In the genomic region with DNA sequence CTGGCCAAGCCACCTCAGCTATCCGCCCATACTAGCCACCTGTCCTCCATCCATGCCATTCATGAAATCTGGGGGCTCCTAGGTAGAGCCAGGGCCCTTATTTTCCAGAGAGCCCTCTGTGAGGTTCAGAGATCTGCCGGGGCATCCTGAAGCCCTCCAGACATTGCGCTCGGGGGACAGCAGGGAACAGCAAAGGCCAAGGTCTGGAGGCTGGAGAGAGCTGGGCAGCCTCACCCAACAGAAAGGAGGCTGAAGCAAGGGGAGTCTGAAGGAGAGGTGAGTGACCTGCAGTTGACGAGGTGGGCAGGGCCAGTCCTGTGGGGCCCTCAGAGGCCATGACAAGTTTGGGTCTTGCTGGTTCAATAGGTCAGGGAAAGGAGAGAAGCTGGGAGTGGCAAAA, we compare ENCODE assay signal across 18 cellular contexts. TPM values are rescaled to one million over a fixed set of nuclear protein-coding genes. Genes with fewer than 3 reads are reported as not detected.
DNase-seq lines count a peak whose midpoint lies in the region; ATAC-seq and TF ChIP-seq lines count a peak whose summit lies in the region.
"Had no signal": no experiment of that assay in that cellular context is flagged by ENCODE, and none has a peak within 500 bp of the region (broad histone marks: within the 10 kb centered on the region; RNA-seq: fewer than 3 reads in every experiment).

No MANE protein-coding gene starts in this region.

- intact Hi-C loops in left ventricle myocardium inferior (cut with micrococcal nuclease), result no loop called here
- intact Hi-C loops in Right ventricle myocardium inferior (cut with DNase I), result no loop called here
- intact Hi-C loops in psoas muscle (cut with DNase I), result no loop called here
- intact Hi-C loops in aorta (cut with DNase I), result loop anchor here (5.0 to 10.0 kb wide), 4 partner anchors 33 to 275 kb away; no protein-coding TSS in a partner anchor

- DNase-seq in left ventricle myocardium inferior, result no peak
- DNase-seq in Right ventricle myocardium inferior (ENCODE audit: missing footprints), result no peak
- no peak for DNase-seq in hepatocyte (ENCODE audit: low spot score)
- no peak for DNase-seq in psoas muscle
- no peak for DNase-seq in aorta
- no peak for DNase-seq in chondrocyte (ENCODE audit: low spot score)
- DNase-seq: Caco-2, H9, Karpas-422, MM.1S, NCI-H1105, NCI-H187, NCI-H446, NCI-H748 treated with DMSO at 0.1 percent for 48 hours had no signal

- H3K4me2 ChIP-seq in hepatocyte, result no peak overlapping the region
- H3K4me2 ChIP-seq: A549 had no signal

- H2AFZ ChIP-seq in hepatocyte, result no peak overlapping the region

- H3K79me2 ChIP-seq in hepatocyte, result no peaks in the 10 kb centered on the region

- no peaks in the 10 kb centered on the region for H3K36me3 ChIP-seq in left ventricle myocardium inferior
- no peaks in the 10 kb centered on the region for H3K36me3 ChIP-seq in hepatocyte (replicated peaks; ENCODE audit: insufficient read depth, low read depth)
- H3K36me3 ChIP-seq in psoas muscle (ENCODE audit: insufficient read depth in 1 of 2, low read depth in 1 of 2), result no peaks in the 10 kb centered on the region
- no peaks in the 10 kb centered on the region for H3K36me3 ChIP-seq in aorta (ENCODE audit: control insufficient read depth in 1 of 2, insufficient read depth in 2 of 2, low read length in 1 of 2)

- H3K4me1 ChIP-seq in left ventricle myocardium inferior (peaks cover 46% of the 10 kb centered on the region), hepatocyte (ENCODE audit: insufficient read depth) (peaks cover 9% of the 10 kb centered on the region), psoas muscle (peaks cover 39% of the 10 kb centered on the region), aorta (ENCODE audit: control insufficient read depth in 1 of 2, insufficient read depth in 2 of 2, low read length in 2 of 2) (peaks cover 0 to 2% of the 10 kb centered on the region in 2 donors)
- H3K4me1 ChIP-seq: Caco-2 had no signal

- peaks cover 29% of the 10 kb centered on the region for H3K4me1 Mint-ChIP-seq in chondrocyte (ENCODE audit: low read depth)

- H3K4me3 Mint-ChIP-seq in chondrocyte (ENCODE audit: unreplicated experiment), result no peak overlapping the region
- H3K4me3 Mint-ChIP-seq: H9 had no signal

- H4K20me1 ChIP-seq in hepatocyte (ENCODE audit: insufficient read depth, poor library complexity, severe bottlenecking), result no peaks in the 10 kb centered on the region

- H3K27me3 ChIP-seq in left ventricle myocardium inferior (ENCODE audit: low read depth) (peaks cover 34% of the 10 kb centered on the region), hepatocyte (no peaks in the 10 kb centered on the region), psoas muscle (ENCODE audit: insufficient read depth in 3 of 3, low read length in 2 of 3) (no peaks in the 10 kb centered on the region), aorta (ENCODE audit: control insufficient read depth in 1 of 2, insufficient read depth in 2 of 2, low read length in 1 of 2) (no peaks in the 10 kb centered on the region)

- no peak overlapping the region for H3K27ac Mint-ChIP-seq in chondrocyte (ENCODE audit: unreplicated experiment)

- WGBS in hepatocyte (ENCODE audit: low lambda C conversion rate, missing lambda C conversion rate), result 100% methylated on average over 5 of the region's 5 CpGs
- 90 to 94% (median 92%) methylated on average over 5 of the region's 5 CpGs for WGBS in psoas muscle, 3 donors
- WGBS in aorta, 2 donors, result 95% methylated on average over 5 of the region's 5 CpGs

- H3K27me3 Mint-ChIP-seq in chondrocyte (ENCODE audit: low read depth), result peaks cover 2% of the 10 kb centered on the region

- H3K4me3 ChIP-seq in left ventricle myocardium inferior (no peak overlapping the region), hepatocyte (no peak overlapping the region), psoas muscle (no peak overlapping the region), aorta (ENCODE audit: low read length in 2 of 2) (no peak overlapping the region)
- H3K4me3 ChIP-seq: A549, GM12878 had no signal

- peaks cover 6% of the 10 kb centered on the region for H3K9me3 Mint-ChIP-seq in chondrocyte (ENCODE audit: low read depth)

- no peak for ATAC-seq in Right ventricle myocardium inferior
- ATAC-seq in psoas muscle, result no peak
- no peak for ATAC-seq in GM18520 (IDR thresholded peaks at IDR 0.05; ENCODE audit: unreplicated experiment)
- ATAC-seq in aorta (ENCODE audit: low FRiP score), result no peak
- ATAC-seq: A549, GM12878, Panc1 had no signal

- H3K9me3 ChIP-seq in left ventricle myocardium inferior (replicated peaks) (peaks cover 16% of the 10 kb centered on the region), hepatocyte (ENCODE audit: low read depth) (no peaks in the 10 kb centered on the region), psoas muscle (no peaks in the 10 kb centered on the region), aorta (ENCODE audit: control insufficient read depth, low read length) (no peaks in the 10 kb centered on the region)

- H3K36me3 Mint-ChIP-seq in chondrocyte (ENCODE audit: low read depth), result peaks cover 5% of the 10 kb centered on the region

- peak overlapping the region; percentile 96 for H3K27ac ChIP-seq in left ventricle myocardium inferior (replicated peaks)
- H3K27ac ChIP-seq in hepatocyte, result peak overlapping the region; percentile 60
- peak overlapping the region; percentile 30 for H3K27ac ChIP-seq in psoas muscle
- H3K27ac ChIP-seq in aorta (ENCODE audit: low read depth in 1 of 2, low read length in 2 of 2), result no peak overlapping the region
- H3K27ac ChIP-seq: A549 had no signal

- H3K9me2 ChIP-seq in hepatocyte (replicated peaks; ENCODE audit: insufficient read depth), result no peaks in the 10 kb centered on the region

- TF ChIP-seq CTCF in left ventricle myocardium inferior (IDR thresholded peaks at IDR 0.05; ENCODE audit: borderline replicate concordance) (no peak), hepatocyte (IDR thresholded peaks at IDR 0.05; ENCODE audit: poor library complexity) (no peak), psoas muscle (IDR thresholded peaks at IDR 0.05) (no peak), chondrocyte (IDR thresholded peaks at IDR 0.05) (no peak)

RNA-seq across cellular contexts. Expression of a gene that starts 8.6 kb away (rescaled TPM):
- 15,954 TPM for total RNA-seq in left ventricle myocardium inferior
- total RNA-seq in Right ventricle myocardium inferior, result 13,356 TPM
- total RNA-seq in hepatocyte, result 103 and 114 TPM in 2 replicates
- polyA plus RNA-seq in hepatocyte, result 58.5 and 60.9 TPM in 2 replicates
- over 10,000 TPM; 12,653 to 14,820 (median 13,821) TPM for total RNA-seq in psoas muscle
- over 10,000 TPM in 2 of 3 donors, 1,000 to 10,000 TPM in 1; 8,143 to 13,925 (median 13,727) TPM for polyA plus RNA-seq in psoas muscle
- 100 to 1,000 TPM; 282 to 314 TPM for total RNA-seq in aorta
- polyA plus RNA-seq in aorta, result 100 to 1,000 TPM in 1 of 2 donors, 10 to 100 TPM in 1; 22.5 to 145 TPM
- 0.70 to 19.8 TPM (median 15.5 TPM) in 3 replicates for total RNA-seq in chondrocyte
- total RNA-seq: Caco-2 had no signal
- polyA plus RNA-seq: GM12878 had no signal

RNA-seq across cellular contexts. Expression of a gene that starts 21.9 kb away (rescaled TPM):
- 73.0 TPM for total RNA-seq in left ventricle myocardium inferior
- 66.6 TPM for total RNA-seq in Right ventricle myocardium inferior
- total RNA-seq in hepatocyte, result 53.5 and 72.0 TPM in 2 replicates
- 79.0 and 87.7 TPM in 2 replicates for polyA plus RNA-seq in hepatocyte
- total RNA-seq in psoas muscle, result 10 to 100 TPM; 60.9 to 88.3 (median 63.9) TPM
- 10 to 100 TPM; 46.7 to 93.1 (median 68.7) TPM for polyA plus RNA-seq in psoas muscle
- total RNA-seq in aorta, result 10 to 100 TPM; 40.8 to 60.2 TPM
- 100 to 1,000 TPM in 1 of 2 donors, 10 to 100 TPM in 1; 64.7 to 127 TPM for polyA plus RNA-seq in aorta
- total RNA-seq in chondrocyte, result 42.3 to 47.9 TPM (median 43.5 TPM) in 3 replicates

RNA-seq across cellular contexts. Expression of a gene that starts 25.0 kb away (rescaled TPM):
- total RNA-seq in left ventricle myocardium inferior, result 145 TPM
- total RNA-seq in Right ventricle myocardium inferior, result 119 TPM
- total RNA-seq in hepatocyte, result 21.1 and 21.6 TPM in 2 replicates
- 35.8 and 40.0 TPM in 2 replicates for polyA plus RNA-seq in hepatocyte
- 100 to 1,000 TPM; 239 to 419 (median 304) TPM for total RNA-seq in psoas muscle
- polyA plus RNA-seq in psoas muscle, result 100 to 1,000 TPM in 2 of 3 donors, 10 to 100 TPM in 1; 34.8 to 190 (median 133) TPM
- total RNA-seq in aorta, result 100 to 1,000 TPM; 261 to 453 TPM
- polyA plus RNA-seq in aorta, result 1,000 to 10,000 TPM in 1 of 2 donors, 10 to 100 TPM in 1; 81.6 to 1,108 TPM
- 62.9 to 94.9 TPM (median 89.7 TPM) in 3 replicates for total RNA-seq in chondrocyte

Comparison
In these comparisons a context has a peak if more than half of its experiments do, and no peak if none do; other contexts are left out.
1. H3K27ac ChIP-seq: peak in left ventricle myocardium inferior (single experiment), hepatocyte (single experiment) and psoas muscle (single experiment); none in aorta (0 of 2).
2. RNA of a gene that starts 8.6 kb away (total RNA-seq): 15,954 TPM in left ventricle myocardium inferior (single experiment), 12,653 to 14,820 TPM in psoas muscle and 13,356 TPM in Right ventricle myocardium inferior (single experiment); 282 to 314 TPM in aorta, 103 to 114 TPM in hepatocyte and 0.70 to 19.8 TPM in chondrocyte; every median in the first group is over 10 times any median in the second.
3. intact Hi-C loops: an anchor here in aorta (5.0 to 10.0 kb wide); none called in left ventricle myocardium inferior, Right ventricle myocardium inferior and psoas muscle.